ENCODE assay signal across 13 cellular contexts in genomic region chr3:112376996-112377395, GRCh38. TPM values are rescaled to one million over a fixed set of nuclear protein-coding genes. Genes with fewer than 3 reads are reported as not detected.
DNase-seq lines count a peak whose midpoint lies in the region; ATAC-seq and TF ChIP-seq lines count a peak whose summit lies in the region.
"Had no signal": no experiment of that assay in that cellular context is flagged by ENCODE, and none has a peak within 500 bp of the region (broad histone marks: within the 10 kb centered on the region; RNA-seq: fewer than 3 reads in every experiment).

No MANE protein-coding gene starts in this region.

- H3K4ac ChIP-seq in H9 (ENCODE audit: low read depth, low read length), result no peak overlapping the region

- no peak overlapping the region for H3K27ac Mint-ChIP-seq in H9
- no peak overlapping the region for H3K27ac Mint-ChIP-seq in progenitor cell of endocrine pancreas
- H3K27ac Mint-ChIP-seq: memory B cell had no signal

- H3K9me3 Mint-ChIP-seq in H9, result no peaks in the 10 kb centered on the region; a peak in 2 of 5 replicates
- H3K9me3 Mint-ChIP-seq in progenitor cell of endocrine pancreas (ENCODE audit: low read depth), result peaks cover 3% of the 10 kb centered on the region
- H3K9me3 Mint-ChIP-seq: memory B cell had no signal

- H3K9me2 ChIP-seq in SK-N-SH, result no peaks in the 10 kb centered on the region

- POLR2A ChIA-PET in HEK293 (lab: Yijun Ruan, JAX) (no interaction called here), SK-N-SH (lab: Yijun Ruan, JAX) (no interaction called here)

- no peak overlapping the region for H3K9ac ChIP-seq in SK-N-SH
- H3K9ac ChIP-seq in H9 (ENCODE audit: extremely low read depth, insufficient read length, low read length), result no peak overlapping the region

- H3K56ac ChIP-seq in H9 (ENCODE audit: insufficient read length, low read depth, low read length), result no peak overlapping the region

- H3K23me2 ChIP-seq in H9 (ENCODE audit: insufficient read length, low read depth, low read length, poor library complexity, severe bottlenecking), result no peaks in the 10 kb centered on the region

- no peak overlapping the region for H2BK12ac ChIP-seq in H9 (ENCODE audit: insufficient read length, low read depth, low read length)

- no peak overlapping the region for H2AFZ ChIP-seq in SK-N-SH (ENCODE audit: low read depth)
- H2AFZ ChIP-seq in H9 (ENCODE audit: low read length), result no peak overlapping the region

- H3K9me3 ChIP-seq in HEK293 (ENCODE audit: control insufficient read depth, insufficient read depth, low read depth, low read length) (no peaks in the 10 kb centered on the region), SK-N-SH (no peaks in the 10 kb centered on the region), H9 (ENCODE audit: control insufficient read depth, low read depth, low read length) (no peaks in the 10 kb centered on the region)
- H3K9me3 ChIP-seq: esophagus squamous epithelium had no signal

- H3K14ac ChIP-seq in H9 (ENCODE audit: insufficient read depth, low read length), result no peak overlapping the region

- WGBS in SK-N-SH (ENCODE audit: low lambda C conversion rate), result 75% methylated on average over 1 of the region's 1 CpG
- WGBS in H9 (ENCODE audit: extremely low coverage, insufficient read length, low lambda C conversion rate), result no CpG with 5 or more reads among the region's 1 CpG

- no peak for TF ChIP-seq EP300 in SK-N-SH (IDR thresholded peaks at IDR 0.05; ENCODE audit: borderline replicate concordance in 1 of 2, low read depth in 1 of 2, low read length in 1 of 2)

- H2BK20ac ChIP-seq in H9 (ENCODE audit: low read depth, low read length, poor library complexity, severe bottlenecking), result no peak overlapping the region

- H3K36me3 Mint-ChIP-seq in H9 (ENCODE audit: insufficient read depth in 1 of 3, low read depth in 3 of 3) (no peaks in the 10 kb centered on the region; a peak in 3 of 7 replicates), progenitor cell of endocrine pancreas (ENCODE audit: insufficient read depth) (no peaks in the 10 kb centered on the region)

- ATAC-seq in foreskin keratinocyte, result peak; percentile 68
- ATAC-seq: stimulated activated naive CD8-positive, alpha-beta T cell treated with anti-CD3 and anti-CD28 coated beads, Interleukin-15, Interleukin-2, amounts not matched to agents 100 U/mL and 50 U/mL, for 24 hours had no signal

- H3F3A ChIP-seq in SK-N-SH (replicated peaks; ENCODE audit: insufficient read depth), result no peaks in the 10 kb centered on the region

- H3K4me1 ChIP-seq in HEK293 (ENCODE audit: control insufficient read depth, insufficient read depth, low read length) (no peaks in the 10 kb centered on the region), SK-N-SH (ENCODE audit: control insufficient read depth in 1 of 2, insufficient read depth in 2 of 2, low read depth in 1 of 2, low read length in 1 of 2) (peaks cover 0 to 19% of the 10 kb centered on the region in 2 experiments; a peak in 1 of 4 replicates), foreskin keratinocyte (peaks cover 24% of the 10 kb centered on the region), H9 (ENCODE audit: insufficient read depth, low read length) (peaks cover 5% of the 10 kb centered on the region)

- no peaks in the 10 kb centered on the region for H3K27me3 ChIP-seq in SK-N-SH (ENCODE audit: insufficient read depth)
- H3K27me3 ChIP-seq in foreskin keratinocyte, result no peaks in the 10 kb centered on the region
- H3K27me3 ChIP-seq in H9 (ENCODE audit: insufficient read depth, low read length), result no peaks in the 10 kb centered on the region
- H3K27me3 ChIP-seq: esophagus squamous epithelium had no signal

- H3K18ac ChIP-seq in H9 (ENCODE audit: insufficient read length, low read depth, low read length), result no peak overlapping the region

- H4K5ac ChIP-seq in H9 (ENCODE audit: insufficient read length, low read depth, low read length), result no peak overlapping the region

- H4K20me1 ChIP-seq in SK-N-SH (ENCODE audit: insufficient read depth) (no peaks in the 10 kb centered on the region), H9 (ENCODE audit: control insufficient read depth, insufficient read depth, insufficient read length) (no peaks in the 10 kb centered on the region)

- CTCF ChIA-PET in HEK293 (lab: Yijun Ruan, JAX) (interaction anchor here (0.6 kb wide), 1 partner anchor 24 kb away, joined by 3 read pairs; no protein-coding TSS in a partner anchor), SK-N-SH (lab: Yijun Ruan, JAX) (no interaction called here)

- no peak overlapping the region for H4K91ac ChIP-seq in H9 (ENCODE audit: insufficient read length, low read depth, low read length)

- H3K36me3 ChIP-seq in HEK293 (ENCODE audit: control insufficient read depth in 2 of 2, insufficient read depth in 1 of 2, low read length in 2 of 2) (no peaks in the 10 kb centered on the region), SK-N-SH (replicated peaks in 1 of 2; ENCODE audit: control insufficient read depth in 1 of 2, insufficient read depth in 2 of 2, low read length in 1 of 2) (no peaks in the 10 kb centered on the region)
- H3K36me3 ChIP-seq: esophagus squamous epithelium had no signal

- H3K27ac ChIP-seq in HEK293 (ENCODE audit: extremely low read depth, low read depth, low read length) (no peak overlapping the region), SK-N-SH (ENCODE audit: low read depth in 2 of 2, low read length in 1 of 2) (no peak overlapping the region), foreskin keratinocyte (no peak overlapping the region), H9 (ENCODE audit: insufficient read length, low read depth, low read length) (no peak overlapping the region)

- H3K23ac ChIP-seq in H9 (ENCODE audit: insufficient read length, low read depth, low read length), result no peak overlapping the region

- no peak for TF ChIP-seq CTCF in HEK293 (tag by site-specific recombination; IDR thresholded peaks at IDR 0.05)
- TF ChIP-seq CTCF in SK-N-SH (IDR thresholded peaks at IDR 0.05), result no peak
- TF ChIP-seq CTCF in foreskin keratinocyte (conservative IDR thresholded peaks at IDR 0.05), result no peak
- no peak for TF ChIP-seq CTCF in H9 (conservative IDR thresholded peaks at IDR 0.05)
- TF ChIP-seq CTCF in progenitor cell of endocrine pancreas (IDR thresholded peaks at IDR 0.05; ENCODE audit: unreplicated experiment), result no peak

- TF ChIP-seq RAD21 in SK-N-SH (IDR thresholded peaks at IDR 0.05; ENCODE audit: low read length), result no peak

- H3K4me3 ChIP-seq in HEK293 (ENCODE audit: low read depth, low read length) (no peak overlapping the region), SK-N-SH (ENCODE audit: low read depth in 2 of 2, low read length in 1 of 2) (no peak overlapping the region)
- H3K4me3 ChIP-seq: esophagus squamous epithelium had no signal

- H3K79me1 ChIP-seq in H9 (ENCODE audit: insufficient read depth, low read depth, low read length, poor library complexity, severe bottlenecking), result no peaks in the 10 kb centered on the region

- H3K27me3 Mint-ChIP-seq in H9 (ENCODE audit: low read depth), result no peaks in the 10 kb centered on the region
- H3K27me3 Mint-ChIP-seq in progenitor cell of endocrine pancreas, result no peaks in the 10 kb centered on the region
- H3K27me3 Mint-ChIP-seq: memory B cell had no signal

- DNase-seq in SK-N-SH (no peak), foreskin keratinocyte (peak; percentile 36 to 75), renal cortical epithelial cell (ENCODE audit: low read depth) (peak; percentile 34), H9 (no peak), NCI-H2081 (lab: John Stamatoyannopoulos, UW) (no peak), hippocampal formation (lab: John Stamatoyannopoulos, UW) (no peak), progenitor cell of endocrine pancreas (ENCODE audit: low spot score, unreplicated experiment) (no peak)
- DNase-seq: Calu3; esophagus squamous epithelium; NCI-H1694; stimulated activated naive CD8-positive, alpha-beta T cell treated with anti-CD3 and anti-CD28 coated beads, Interleukin-15, Interleukin-2, amounts not matched to agents 100 U/mL and 50 U/mL, for 24 hours had no signal

- peaks cover 21 to 23% of the 10 kb centered on the region in 2 experiments for H3K4me1 Mint-ChIP-seq in H9
- no peaks in the 10 kb centered on the region for H3K4me1 Mint-ChIP-seq in progenitor cell of endocrine pancreas (ENCODE audit: low read depth)

- H3K4me2 ChIP-seq in SK-N-SH (no peak overlapping the region), H9 (ENCODE audit: insufficient read depth, insufficient read length, low read length) (no peak overlapping the region)

- no peak overlapping the region for H2BK15ac ChIP-seq in H9 (ENCODE audit: low read depth, low read length)

- no peaks in the 10 kb centered on the region for H3K79me2 ChIP-seq in SK-N-SH (ENCODE audit: insufficient read depth)
- no peaks in the 10 kb centered on the region for H3K79me2 ChIP-seq in H9 (ENCODE audit: insufficient read depth, low read length)

- H3K4me3 Mint-ChIP-seq in H9 (no peak overlapping the region), progenitor cell of endocrine pancreas (ENCODE audit: low read depth) (no peak overlapping the region)
- H3K4me3 Mint-ChIP-seq: memory B cell had no signal

- H2BK5ac ChIP-seq in H9 (ENCODE audit: insufficient read length, low read length), result no peak overlapping the region

- H2AK5ac ChIP-seq in H9 (ENCODE audit: insufficient read length, low read length), result no peak overlapping the region

- H4K8ac ChIP-seq in H9 (replicated peaks; ENCODE audit: insufficient read length, low read depth, low read length), result no peak overlapping the region

- no peak overlapping the region for H3T11ph ChIP-seq in H9 (ENCODE audit: low read length)

- H2BK120ac ChIP-seq in H9 (ENCODE audit: low read depth, low read length, poor library complexity, severe bottlenecking), result no peak overlapping the region

TF ChIP-seq in HEK293, 187 proteins besides CTCF, POLR2A, EP300 and RAD21:
- TF ChIP-seq ZNF416 (tag by site-specific recombination; IDR thresholded peaks at IDR 0.05) (no peak), OVOL3 (tag by site-specific recombination; IDR thresholded peaks at IDR 0.05) (no peak), SETDB1 (IDR thresholded peaks at IDR 0.05; ENCODE audit: insufficient read length, low read length) (peak; percentile 37)
TF ChIP-seq in HEK293: peak in this region for 1.

TF ChIP-seq in SK-N-SH, 30 proteins besides CTCF, POLR2A, EP300 and RAD21 (continues in another document):
- TF ChIP-seq POLR2AphosphoS5 (IDR thresholded peaks at IDR 0.05; ENCODE audit: low read depth, low read length) (no peak), EZH2phosphoT487 (IDR thresholded peaks at IDR 0.05; ENCODE audit: borderline replicate concordance, low read depth) (no peak)
- TF ChIP-seq, protein P1, sequence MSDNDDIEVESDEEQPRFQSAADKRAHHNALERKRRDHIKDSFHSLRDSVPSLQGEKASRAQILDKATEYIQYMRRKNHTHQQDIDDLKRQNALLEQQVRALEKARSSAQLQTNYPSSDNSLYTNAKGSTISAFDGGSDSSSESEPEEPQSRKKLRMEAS (IDR thresholded peaks at IDR 0.05; ENCODE audit: low read depth), result no peak

RNA-seq across cellular contexts. Expression of gene CD200, which starts 44.0 kb away (rescaled TPM):
- polyA plus RNA-seq in SK-N-SH (2012; rRNA removed) (1.0 and 1.1 TPM in 2 replicates), foreskin keratinocyte (0.03 and 0.12 TPM in 2 replicates)
- 1.5 TPM in 2 replicates for polyA plus RNA-seq in SK-N-SH (2012; cell fraction: cytosol; rRNA removed)
- 0.56 and 1.3 TPM in 2 replicates for polyA plus RNA-seq in SK-N-SH (2012; cell fraction: nucleus; rRNA removed)
- total RNA-seq in foreskin keratinocyte (0.11 and 0.14 TPM in 2 replicates), renal cortical epithelial cell (1.9 and 2.3 TPM in 2 replicates), H9 (2021) (51.6 and 56.0 TPM in 2 replicates), progenitor cell of endocrine pancreas (37.4 and 42.1 TPM in 2 replicates)
- total RNA-seq: Calu3 had no signal

Comparison
In these comparisons a context has a peak if more than half of its experiments do, and no peak if none do; other contexts are left out.
1. DNase-seq: peak in foreskin keratinocyte (2 of 2) and renal cortical epithelial cell (single experiment); none in SK-N-SH (single experiment), H9 (single experiment), NCI-H2081 (0 of 2), hippocampal formation (0 of 2) and progenitor cell of endocrine pancreas (single experiment).
2. RNA of gene CD200, which starts 44.0 kb away (total RNA-seq): 51.6 to 56.0 TPM in H9 and 37.4 to 42.1 TPM in progenitor cell of endocrine pancreas; 1.9 to 2.3 TPM in renal cortical epithelial cell and 0.11 to 0.14 TPM in foreskin keratinocyte; every median in the first group is over 10 times any median in the second.
3. Of the 4 proteins assayed by ChIP-seq in both HEK293 and SK-N-SH: peak only in HEK293: none; only in SK-N-SH: PBX3; in both: none; in neither: 3.